22 cellular contexts compared by ENCODE assay signal in genomic region chr9:110784309-110784708, GRCh38.
"Had no signal": no experiment of that assay in that cellular context is flagged by ENCODE, and none has a peak within 500 bp of the region (broad histone marks: within the 10 kb centered on the region; RNA-seq: fewer than 3 reads in every experiment).

No MANE protein-coding gene starts in this region.

- H3K4me2 ChIP-seq: KMS-11 had no signal

- H3K9ac ChIP-seq: KMS-11 had no signal

- DNase-seq: Kasumi-1, MM.1S, NCI-H1092 treated with DMSO at 0.1 percent for 48 hours, NCI-H1436, NCI-H187, NCI-H2029, NCI-H2081 treated with DMSO at 0.1 percent for 48 hours, NCI-H2171, NCI-H226, NCI-H446, NCI-H510A, NCI-H524 treated with DMSO at 0.1 percent for 48 hours, NCI-H69, NCI-H774, SHP77, SW 1271 had no signal

- H3K4me1 Mint-ChIP-seq: IgD-negative memory B cell had no signal

- H3K4me3 Mint-ChIP-seq: IgD-negative memory B cell had no signal

- H3K4me3 ChIP-seq: K562 had no signal

- H3K27me3 Mint-ChIP-seq: IgD-negative memory B cell had no signal

- ATAC-seq: K562 had no signal

- H3K27ac ChIP-seq: HL-60, KMS-11, RWPE1 had no signal

- FAIRE-seq: HTR-8/SVneo, K562 had no signal
